In the genomic region with DNA sequence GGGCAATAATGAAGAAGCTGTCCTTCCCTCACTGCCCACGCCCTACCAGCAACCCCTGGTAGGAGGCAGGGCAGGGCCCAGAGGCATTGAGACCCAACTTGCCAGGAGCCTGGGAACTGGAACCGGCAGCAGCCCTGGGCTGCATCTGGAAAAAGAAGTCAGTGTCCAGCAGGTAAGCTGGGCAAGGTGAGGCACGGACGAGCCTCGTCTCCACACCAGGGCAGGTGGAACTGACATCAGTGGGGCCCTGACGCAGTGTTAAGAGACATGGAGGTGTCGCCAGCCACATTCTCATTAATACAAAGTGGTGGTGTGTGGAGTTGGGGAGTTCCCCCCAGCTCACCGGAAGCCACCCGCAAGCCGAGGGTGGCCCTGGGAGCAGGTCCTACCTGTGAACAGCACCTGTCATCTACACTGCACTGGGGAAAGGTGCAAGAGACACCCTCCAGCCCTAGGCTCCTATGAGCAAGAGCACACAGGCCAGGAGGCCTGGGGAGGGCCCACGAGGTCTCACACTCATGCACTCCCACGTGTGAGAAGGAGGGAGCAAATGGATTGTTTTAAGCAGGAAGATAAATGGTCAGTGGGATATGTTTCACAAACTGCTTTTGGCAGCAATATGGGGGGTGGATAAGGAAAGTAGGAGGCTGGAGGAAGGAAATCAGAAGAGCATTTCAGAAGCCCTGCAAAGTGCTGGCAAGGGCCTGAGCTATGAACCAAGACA, we compare ENCODE assay signal across 20 cellular contexts. TPM values are rescaled to one million over a fixed set of nuclear protein-coding genes. Genes with fewer than 3 reads are reported as not detected.
DNase-seq lines count a peak whose midpoint lies in the region; ATAC-seq, FAIRE-seq and TF ChIP-seq lines count a peak whose summit lies in the region.
"Had no signal": no experiment of that assay in that cellular context is flagged by ENCODE, and none has a peak within 500 bp of the region (broad histone marks: within the 10 kb centered on the region; RNA-seq: fewer than 3 reads in every experiment).

No MANE protein-coding gene starts in this region.

- peaks cover 36% of the 10 kb centered on the region for H3K4me1 Mint-ChIP-seq in Caco-2 (ENCODE audit: low read depth, unreplicated experiment)
- H3K4me1 Mint-ChIP-seq: activated naive CD8-positive, alpha-beta T cell treated with anti-CD3 and anti-CD28 coated beads, Interleukin-2, amount 50 U/mL, for 24 hours; CD4-positive, alpha-beta memory T cell had no signal

- CTCF ChIA-PET in Caco-2 (lab: Charles Lee) = interaction anchor here (1.2 kb wide), 1 partner anchor 104 kb away, joined by 7 read pairs; no protein-coding TSS in a partner anchor

- no peak for TF ChIP-seq CTCF in Caco-2 (IDR thresholded peaks at IDR 0.05; ENCODE audit: insufficient read depth in 1 of 2, low read depth in 1 of 2, low read length in 1 of 2, severe bottlenecking in 1 of 2, unreplicated experiment in 1 of 2)
- no peak for TF ChIP-seq CTCF in psoas muscle (IDR thresholded peaks at IDR 0.05)

- no peak for FAIRE-seq in RCC 7860 (lab: Jason Lieb, UNC)

- POLR2A ChIA-PET in Caco-2 (lab: Charles Lee) = no interaction called here

- peaks cover 40% of the 10 kb centered on the region for H3K4me1 ChIP-seq in Caco-2
- H3K4me1 ChIP-seq in psoas muscle = peaks cover 52% of the 10 kb centered on the region
- H3K4me1 ChIP-seq: SJCRH30 had no signal

- H3K4me3 Mint-ChIP-seq in Caco-2 (ENCODE audit: unreplicated experiment) = peak overlapping the region; percentile 13
- H3K4me3 Mint-ChIP-seq: activated naive CD8-positive, alpha-beta T cell treated with anti-CD3 and anti-CD28 coated beads, Interleukin-2, amount 50 U/mL, for 24 hours; activated T-helper 17 cell treated with anti-CD3 and anti-CD28 coated beads, Interleukin-2, amount 50 U/mL, for 72 hours; CD4-positive, alpha-beta memory T cell had no signal

- H3K27ac Mint-ChIP-seq in Caco-2 (ENCODE audit: unreplicated experiment) = peak overlapping the region; percentile 48
- H3K27ac Mint-ChIP-seq: activated naive CD8-positive, alpha-beta T cell treated with anti-CD3 and anti-CD28 coated beads, Interleukin-2, amount 50 U/mL, for 24 hours; activated T-helper 17 cell treated with anti-CD3 and anti-CD28 coated beads, Interleukin-2, amount 50 U/mL, for 72 hours had no signal

- H3K27ac ChIP-seq in layer of hippocampus (ENCODE audit: low read depth, low read length) = peak overlapping the region; percentile 55
- peak overlapping the region; percentile 49 for H3K27ac ChIP-seq in psoas muscle
- H3K27ac ChIP-seq: cardiac muscle cell, SJCRH30, vagina had no signal

- H3K9me3 ChIP-seq in Caco-2 (no peaks in the 10 kb centered on the region), psoas muscle (no peaks in the 10 kb centered on the region)
- H3K9me3 ChIP-seq: SJCRH30, vagina had no signal

- H3K36me3 ChIP-seq in Caco-2 (ENCODE audit: control insufficient read depth, insufficient read depth, low read length) (no peaks in the 10 kb centered on the region), psoas muscle (ENCODE audit: insufficient read depth in 1 of 2, low read depth in 1 of 2) (no peaks in the 10 kb centered on the region)
- H3K36me3 ChIP-seq: cardiac muscle cell, SJCRH30, vagina had no signal

- intact Hi-C loops in Caco-2 (cut with micrococcal nuclease; ENCODE audit: unreplicated experiment) (loop anchor here (1.0 to 10.0 kb wide), 2 partner anchors 24 to 52 kb away; a partner anchor contains a TSS), psoas muscle (cut with DNase I) (no loop called here)

- ATAC-seq in psoas muscle (peak in 1 of 4 donors; percentile 10), GM21515 (IDR thresholded peaks at IDR 0.05; ENCODE audit: unreplicated experiment) (no peak)
- ATAC-seq: activated CD4-positive, CD25-positive, alpha-beta regulatory T cell treated with anti-CD3 and anti-CD28 coated beads, Interleukin-2, amount 50 U/mL, for 24 hours; activated naive CD8-positive, alpha-beta T cell treated with anti-CD3 and anti-CD28 coated beads, Interleukin-2, amount 50 U/mL, for 24 hours; activated T-helper 17 cell treated with anti-CD3 and anti-CD28 coated beads, Interleukin-2, amount 50 U/mL, for 72 hours had no signal

- H3K4me3 ChIP-seq in Caco-2 (ENCODE audit: low read depth, low read length) (no peak overlapping the region), psoas muscle (no peak overlapping the region)
- H3K4me3 ChIP-seq: cardiac muscle cell, SJCRH30, vagina had no signal

- H3K36me3 Mint-ChIP-seq in Caco-2 (ENCODE audit: insufficient read depth, unreplicated experiment) = peaks cover 14% of the 10 kb centered on the region
- H3K36me3 Mint-ChIP-seq: CD4-positive, alpha-beta memory T cell had no signal

- DNase-seq in Caco-2 (no peak), RPMI8226 (peak; percentile 39), psoas muscle (no peak), SIG-M5 (lab: John Stamatoyannopoulos, UW) (no peak), cortex of kidney (lab: John Stamatoyannopoulos, UW) (no peak), RCC 7860 (ENCODE audit: low spot score) (no peak)
- DNase-seq: activated naive CD8-positive, alpha-beta T cell treated with anti-CD3 and anti-CD28 coated beads, Interleukin-2, amount 50 U/mL, for 24 hours; CD4-positive, alpha-beta memory T cell; NCI-H1930; NCI-H446 treated with DMSO at 0.1 percent for 48 hours; SJCRH30; stimulated activated naive CD4-positive, alpha-beta T cell had no signal

- H3K27me3 ChIP-seq in Caco-2 (replicated peaks; ENCODE audit: control insufficient read depth, insufficient read depth, low read length) (no peaks in the 10 kb centered on the region), layer of hippocampus (ENCODE audit: control insufficient read depth, insufficient read depth, low read length) (no peaks in the 10 kb centered on the region), psoas muscle (ENCODE audit: insufficient read depth in 3 of 3, low read length in 2 of 3) (no peaks in the 10 kb centered on the region)
- H3K27me3 ChIP-seq: cardiac muscle cell, SJCRH30, vagina had no signal

- WGBS in psoas muscle, 3 donors = 86 to 90% (median 88%) methylated on average over 11 to 12 of the region's 12 CpGs

- H3K9me3 Mint-ChIP-seq in Caco-2 (ENCODE audit: unreplicated experiment) = no peaks in the 10 kb centered on the region
- H3K9me3 Mint-ChIP-seq: activated naive CD8-positive, alpha-beta T cell treated with anti-CD3 and anti-CD28 coated beads, Interleukin-2, amount 50 U/mL, for 24 hours; activated T-helper 17 cell treated with anti-CD3 and anti-CD28 coated beads, Interleukin-2, amount 50 U/mL, for 72 hours had no signal

- H3K27me3 Mint-ChIP-seq in Caco-2 (ENCODE audit: insufficient read depth, unreplicated experiment) = no peaks in the 10 kb centered on the region
- H3K27me3 Mint-ChIP-seq: progenitor cell of endocrine pancreas had no signal

- no TSS peak for BruUV-seq in Caco-2 (replicated peaks; lab: Mats Ljungman, UMichigan)

RNA-seq across cellular contexts. Expression of a gene that starts 53.7 kb away (rescaled TPM):
- total RNA-seq in Caco-2 (2022) (60.6 and 63.6 TPM in 2 replicates), psoas muscle (100 to 1,000 TPM in 3 of 4 donors, 10 to 100 TPM in 1; 57.5 to 139 (median 117) TPM)
- polyA plus RNA-seq in psoas muscle = 100 to 1,000 TPM in 2 of 3 donors, 10 to 100 TPM in 1; 59.5 to 122 (median 115) TPM
- total RNA-seq: activated T-helper 17 cell treated with anti-CD3 and anti-CD28 coated beads, Interleukin-2, amount 50 U/mL, for 72 hours; CD4-positive, alpha-beta memory T cell; T-helper 2 cell treated with Interferon-gamma antibody and Interleukin-4, amounts not matched to agents 100 ng/mL and 5 ng/mL, for 36 hours had no signal
- polyA plus RNA-seq: CD4-positive, alpha-beta memory T cell had no signal
